Comparison of ENCODE assay signal across 19 cellular contexts in genomic region chr19:18529782-18530181, GRCh38. TPM values are rescaled to one million over a fixed set of nuclear protein-coding genes. Genes with fewer than 3 reads are reported as not detected.
DNase-seq lines count a peak whose midpoint lies in the region; ATAC-seq lines count a peak whose summit lies in the region.
"Had no signal": no experiment of that assay in that cellular context is flagged by ENCODE, and none has a peak within 500 bp of the region (broad histone marks: within the 10 kb centered on the region; RNA-seq: fewer than 3 reads in every experiment).

No MANE protein-coding gene starts in this region.

- intact Hi-C loops in Right ventricle myocardium superior (cut with DNase I) (no loop called here), left cardiac atrium (cut with DNase I) (no loop called here)

- no peak for DNase-seq in Right ventricle myocardium superior
- DNase-seq in left cardiac atrium: no peak
- DNase-seq in NCI-H524 treated with DMSO at 0.1 percent for 48 hours (lab: John Stamatoyannopoulos, UW): peak; percentile 65
- DNase-seq in islet precursor cell: peak; percentile 74
- no peak for DNase-seq in NCI-H187 treated with DMSO at 0.1 percent for 48 hours (lab: John Stamatoyannopoulos, UW)
- DNase-seq: activated naive CD4-positive, alpha-beta T cell; amygdala; dorsolateral prefrontal cortex; hippocampal formation; naive B cell; NCI-H1092 treated with DMSO at 0.1 percent for 48 hours; NCI-H510A treated with DMSO at 0.1 percent for 48 hours; stimulated activated CD4-positive, alpha-beta T cell treated with anti-CD3 and anti-CD28 coated beads, Interleukin-15, amount 100 ng/mL, for 24 hours; substantia nigra; uterus had no signal

- peak; percentile 8 for ATAC-seq in Right ventricle myocardium superior (ENCODE audit: poor library complexity)
- no peak for ATAC-seq in left cardiac atrium
- no peak for ATAC-seq in HG03175 (IDR thresholded peaks at IDR 0.05; ENCODE audit: unreplicated experiment)
- no peak for ATAC-seq in HG02884 (IDR thresholded peaks at IDR 0.05; ENCODE audit: unreplicated experiment)
- no peak for ATAC-seq in HG03045 (IDR thresholded peaks at IDR 0.05; ENCODE audit: unreplicated experiment)
- ATAC-seq: sciatic nerve had no signal

RNA-seq across cellular contexts. Expression of gene ELL, which starts 7.9 kb away (rescaled TPM):
- 7.5 TPM for total RNA-seq in Right ventricle myocardium superior
- 10 to 100 TPM; 10.8 to 18.7 TPM for total RNA-seq in left cardiac atrium

RNA-seq across cellular contexts. Expression of gene FKBP8, which starts 13.6 kb away (rescaled TPM):
- total RNA-seq in Right ventricle myocardium superior (182 TPM), left cardiac atrium (100 to 1,000 TPM; 169 to 174 TPM)

RNA-seq across cellular contexts. Expression of gene KXD1, which starts 27.9 kb away (rescaled TPM):
- total RNA-seq in Right ventricle myocardium superior (44.4 TPM), left cardiac atrium (10 to 100 TPM; 53.0 to 53.4 TPM)

RNA-seq across cellular contexts. Expression of gene UBA52, which starts 41.9 kb away (rescaled TPM):
- total RNA-seq in Right ventricle myocardium superior: 684 TPM
- total RNA-seq in left cardiac atrium: 100 to 1,000 TPM; 696 to 720 TPM

RNA-seq across cellular contexts. Expression of gene REX1BD, which starts 58.8 kb away (rescaled TPM):
- total RNA-seq in Right ventricle myocardium superior: 94.8 TPM
- total RNA-seq in left cardiac atrium: 10 to 100 TPM; 65.3 to 76.0 TPM

Comparison
In these comparisons a context has a peak if more than half of its experiments do, and no peak if none do; other contexts are left out.
1. DNase-seq: peak in NCI-H524 treated with DMSO at 0.1 percent for 48 hours (single experiment) and islet precursor cell (single experiment); none in Right ventricle myocardium superior (single experiment), left cardiac atrium (single experiment) and NCI-H187 treated with DMSO at 0.1 percent for 48 hours (single experiment).